8 cellular contexts compared by ENCODE assay signal in genomic region chr2:220987839-220988238, GRCh38.
"Had no signal": no experiment of that assay in that cellular context is flagged by ENCODE, and none has a peak within 500 bp of the region (broad histone marks: within the 10 kb centered on the region; RNA-seq: fewer than 3 reads in every experiment).

No MANE protein-coding gene starts in this region.

- ATAC-seq: GM12878 had no signal

- FAIRE-seq: G401.6, GM12878, GM12891, GM12892, GM18507, GM19239 had no signal

- DNase-seq: GDM1, GF-D8 had no signal

- H3K4me3 ChIP-seq: GM12878 had no signal
